Comparison of ENCODE assay signal across 8 cellular contexts in genomic region chr12:24948452-24948815, GRCh38. TPM values are rescaled to one million over a fixed set of nuclear protein-coding genes. Genes with fewer than 3 reads are reported as not detected.
DNase-seq lines count a peak whose midpoint lies in the region; ATAC-seq and TF ChIP-seq lines count a peak whose summit lies in the region.

No MANE protein-coding gene starts in this region.

- peak overlapping the region; percentile 60 for H3K27ac ChIP-seq in KOPT-K1 (ENCODE audit: low read depth, low read length, poor library complexity, severe bottlenecking)
- no peak overlapping the region for H3K27ac ChIP-seq in right atrium auricular region
- H3K27ac ChIP-seq in sigmoid colon: peak overlapping the region in 2 of 4 donors; percentile 26 to 44

- 0 to 5% methylated on average over 18 of the region's 18 CpGs for WGBS in sigmoid colon, 2 donors

- peak overlapping the region; percentile 67 for H3K27ac Mint-ChIP-seq in activated naive CD4-positive, alpha-beta T cell treated with anti-CD3 and anti-CD28 coated beads, Interleukin-2, amount 10 ng/mL, durations not matched to agents 7 days and 5 days

- CTCF ChIA-PET in activated naive CD4-positive, alpha-beta T cell treated with anti-CD3 and anti-CD28 coated beads, Interleukin-2, amount 10 ng/mL, durations not matched to agents 7 days and 5 days (lab: Charles Lee): interaction anchor here (1.0 kb wide), 1 partner anchor 110 kb away, joined by 3 read pairs; no protein-coding TSS in a partner anchor

- peaks cover 3% of the 10 kb centered on the region for H3K36me3 Mint-ChIP-seq in activated naive CD4-positive, alpha-beta T cell treated with anti-CD3 and anti-CD28 coated beads, Interleukin-2, amount 10 ng/mL, durations not matched to agents 7 days and 5 days

- TF ChIP-seq EP300 in sigmoid colon (IDR thresholded peaks at IDR 0.05): no peak

- peaks cover 42% of the 10 kb centered on the region for H3K4me1 Mint-ChIP-seq in activated naive CD4-positive, alpha-beta T cell treated with anti-CD3 and anti-CD28 coated beads, Interleukin-2, amount 10 ng/mL, durations not matched to agents 7 days and 5 days

- no peaks in the 10 kb centered on the region for H3K9me3 Mint-ChIP-seq in activated naive CD4-positive, alpha-beta T cell treated with anti-CD3 and anti-CD28 coated beads, Interleukin-2, amount 10 ng/mL, durations not matched to agents 7 days and 5 days

- no peak for TF ChIP-seq POLR2A in sigmoid colon (IDR thresholded peaks at IDR 0.05)

- peaks cover 30% of the 10 kb centered on the region for H3K27me3 Mint-ChIP-seq in activated naive CD4-positive, alpha-beta T cell treated with anti-CD3 and anti-CD28 coated beads, Interleukin-2, amount 10 ng/mL, durations not matched to agents 7 days and 5 days

- H3K27me3 ChIP-seq in right atrium auricular region (no peaks in the 10 kb centered on the region), sigmoid colon (peaks cover 0 to 16% (median 0%) of the 10 kb centered on the region in 3 donors)

- H3K36me3 ChIP-seq in KOPT-K1 (ENCODE audit: insufficient read depth, low read length) (no peaks in the 10 kb centered on the region; the same call in 1 of the 2 replicates), right atrium auricular region (no peaks in the 10 kb centered on the region), sigmoid colon (no peaks in the 10 kb centered on the region)

- H3K9me3 ChIP-seq in KOPT-K1 (ENCODE audit: insufficient read depth, low read length, poor library complexity, severe bottlenecking) (no peaks in the 10 kb centered on the region), right atrium auricular region (no peaks in the 10 kb centered on the region), sigmoid colon (no peaks in the 10 kb centered on the region)

- DNase-seq in AG08396 (ENCODE audit: low spot score): peak; percentile 42
- DNase-seq in activated naive CD4-positive, alpha-beta T cell treated with anti-CD3 and anti-CD28 coated beads, Interleukin-2, amount 10 ng/mL, durations not matched to agents 7 days and 5 days: peak; percentile 47
- DNase-seq in right atrium auricular region (ENCODE audit: low spot score): no peak
- DNase-seq in sigmoid colon: no peak
- no peak for DNase-seq in GM19240 (ENCODE audit: insufficient read length, low spot score)
- DNase-seq in NCI-H446 treated with DMSO at 0.1 percent for 48 hours (lab: John Stamatoyannopoulos, UW): no peak

- TF ChIP-seq CTCF in right atrium auricular region (IDR thresholded peaks at IDR 0.05) (no peak), sigmoid colon (IDR thresholded peaks at IDR 0.05) (no peak)

- peak overlapping the region; percentile 38 to 53 for H3K4me3 ChIP-seq in right atrium auricular region
- H3K4me3 ChIP-seq in sigmoid colon: peak overlapping the region; percentile 33 to 55 (median 48)

- ATAC-seq in GM19395 (IDR thresholded peaks at IDR 0.05; ENCODE audit: unreplicated experiment): peak; percentile 37

- intact Hi-C loops in sigmoid colon (cut with DNase I): no loop called here

- peaks cover 0 to 8% of the 10 kb centered on the region in 2 donors for H3K4me1 ChIP-seq in right atrium auricular region
- H3K4me1 ChIP-seq in sigmoid colon: peaks cover 0 to 13% (median 5%) of the 10 kb centered on the region in 4 donors

- H3K4me3 Mint-ChIP-seq in activated naive CD4-positive, alpha-beta T cell treated with anti-CD3 and anti-CD28 coated beads, Interleukin-2, amount 10 ng/mL, durations not matched to agents 7 days and 5 days: peak overlapping the region; percentile 83

RNA-seq across cellular contexts. Expression of gene BCAT1, which starts 0.5 kb away (rescaled TPM):
- total RNA-seq in right atrium auricular region: 10 to 100 TPM in 1 of 2 donors, 1 to 10 TPM in 1; 3.4 to 13.1 TPM
- 10 to 100 TPM in 3 of 4 donors, 1 to 10 TPM in 1; 7.9 to 20.3 (median 20.2) TPM for total RNA-seq in sigmoid colon
- polyA plus RNA-seq in sigmoid colon: 10 to 100 TPM in 1 of 3 donors, 1 to 10 TPM in 2; 2.1 to 12.0 (median 3.1) TPM

Comparison
In these comparisons a context has a peak if more than half of its experiments do, and no peak if none do; other contexts are left out.
1. DNase-seq: peak in AG08396 (single experiment) and activated naive CD4-positive, alpha-beta T cell treated with anti-CD3 and anti-CD28 coated beads, Interleukin-2, amount 10 ng/mL, durations not matched to agents 7 days and 5 days (single experiment); none in right atrium auricular region (single experiment), sigmoid colon (single experiment), GM19240 (single experiment) and NCI-H446 treated with DMSO at 0.1 percent for 48 hours (single experiment).